29 cellular contexts compared by ENCODE assay signal in the genomic region with DNA sequence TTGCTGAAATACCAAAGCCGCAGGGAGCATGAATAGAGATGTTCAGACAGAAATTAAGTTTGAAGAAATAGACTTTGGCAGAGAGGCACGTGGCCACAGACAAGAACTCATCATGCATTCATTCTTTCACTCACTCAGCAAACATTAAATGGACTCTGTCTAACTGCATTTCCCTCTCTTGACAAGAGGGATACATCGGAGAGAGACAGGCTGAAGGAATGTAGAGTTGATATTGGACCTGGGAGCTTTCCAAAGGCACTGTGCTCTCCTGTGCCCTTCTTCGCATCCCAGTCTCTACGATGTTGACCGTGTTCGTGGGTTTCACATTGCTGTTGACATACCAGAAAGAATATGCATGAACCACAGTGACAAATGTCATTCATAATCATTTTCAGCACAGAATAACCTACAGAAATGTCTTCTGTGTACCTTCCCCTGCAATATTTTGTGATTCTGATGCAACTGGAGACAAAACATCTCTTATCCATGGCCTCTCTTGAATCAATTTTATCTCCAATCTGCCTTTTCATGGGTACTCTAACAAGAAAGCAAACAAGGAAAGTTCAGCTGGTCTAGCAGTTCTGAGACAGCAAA.
"Had no signal": no experiment of that assay in that cellular context is flagged by ENCODE, and none has a peak within 500 bp of the region (broad histone marks: within the 10 kb centered on the region; RNA-seq: fewer than 3 reads in every experiment).

No MANE protein-coding gene starts in this region.

- H3K36me3 Mint-ChIP-seq: activated naive CD4-positive, alpha-beta T cell treated with anti-CD3 and anti-CD28 coated beads, Interleukin-2, amount 50 U/mL, for 72 hours had no signal

- H3K9me3 Mint-ChIP-seq: activated naive CD4-positive, alpha-beta T cell treated with anti-CD3 and anti-CD28 coated beads, Interleukin-2, amount 50 U/mL, for 72 hours; activated naive CD8-positive, alpha-beta T cell treated with anti-CD3 and anti-CD28 coated beads, Interleukin-2, amount 50 U/mL, for 24 hours; activated T-cell treated with anti-CD3 and anti-CD28 coated beads, Interleukin-2, amount 50 U/mL, for 24 hours; activated T-helper 1 cell treated with anti-CD3 and anti-CD28 coated beads, Interleukin-12 subunit alpha, Interleukin-12 subunit beta, Interleukin-2, Interleukin-4 antibody, amounts not matched to agents 30 ng/mL and 10 ng/mL and 1 ng/mL, durations not matched to agents 14 hours and 24 hours and 36 hours; T-helper 1 cell treated with Interleukin-12 subunit alpha and Interleukin-12 subunit beta and Interleukin-4 antibody, amounts not matched to agents 30 μg/mL and 1 μg/mL, for 36 hours had no signal

- H3K36me3 ChIP-seq: ascending aorta, Peyer's patch, SJCRH30 had no signal

- H3K4me1 ChIP-seq: ascending aorta, Peyer's patch, SJCRH30 had no signal

- H3K27ac Mint-ChIP-seq: activated CD8-positive, alpha-beta T cell treated with anti-CD3 and anti-CD28 coated beads, Interleukin-2, amount 10 ng/mL, durations not matched to agents 7 days and 5 days; activated naive CD8-positive, alpha-beta T cell treated with anti-CD3 and anti-CD28 coated beads, Interleukin-2, amount 50 U/mL, for 24 hours; activated T-cell treated with anti-CD3 and anti-CD28 coated beads, Interleukin-2, amount 50 U/mL, for 24 hours; T-helper 1 cell treated with Interleukin-12 subunit alpha and Interleukin-12 subunit beta and Interleukin-4 antibody, amounts not matched to agents 30 μg/mL and 1 μg/mL, for 36 hours had no signal

- H3K9me3 ChIP-seq: ascending aorta, body of pancreas, Peyer's patch, SJCRH30 had no signal

- H3K4me3 Mint-ChIP-seq: activated CD8-positive, alpha-beta T cell treated with anti-CD3 and anti-CD28 coated beads, Interleukin-2, amount 10 ng/mL, durations not matched to agents 7 days and 5 days; activated naive CD8-positive, alpha-beta T cell treated with anti-CD3 and anti-CD28 coated beads, Interleukin-2, amount 50 U/mL, for 24 hours; activated T-cell treated with anti-CD3 and anti-CD28 coated beads, Interleukin-2, amount 50 U/mL, for 24 hours; activated T-helper 1 cell treated with anti-CD3 and anti-CD28 coated beads, Interleukin-12 subunit alpha, Interleukin-12 subunit beta, Interleukin-2, Interleukin-4 antibody, amounts not matched to agents 30 ng/mL and 10 ng/mL and 1 ng/mL, durations not matched to agents 14 hours and 24 hours and 36 hours; T-helper 1 cell treated with Interleukin-12 subunit alpha and Interleukin-12 subunit beta and Interleukin-4 antibody, amounts not matched to agents 30 μg/mL and 1 μg/mL, for 36 hours had no signal

- ATAC-seq: activated CD8-positive, alpha-beta T cell treated with anti-CD3 and anti-CD28 coated beads, Interleukin-2, amount 10 ng/mL, durations not matched to agents 7 days and 5 days; activated naive CD4-positive, alpha-beta T cell treated with anti-CD3 and anti-CD28 coated beads, Interleukin-2, amount 50 U/mL, for 72 hours; activated naive CD8-positive, alpha-beta T cell treated with anti-CD3 and anti-CD28 coated beads, Interleukin-2, amount 50 U/mL, for 24 hours; body of pancreas had no signal

- FAIRE-seq: bronchial epithelial cell had no signal

- H3K27me3 Mint-ChIP-seq: activated naive CD8-positive, alpha-beta T cell treated with anti-CD3 and anti-CD28 coated beads, Interleukin-2, amount 50 U/mL, for 24 hours; activated T-cell treated with anti-CD3 and anti-CD28 coated beads, Interleukin-2, amount 50 U/mL, for 24 hours had no signal

- H3K27ac ChIP-seq: ascending aorta, body of pancreas, RWPE1, SJCRH30 had no signal

- H3K4me3 ChIP-seq: ascending aorta, body of pancreas, Peyer's patch, SJCRH30 had no signal

- H3K27me3 ChIP-seq: ascending aorta, body of pancreas, Peyer's patch, SJCRH30 had no signal

- DNase-seq: activated CD4-positive, alpha-beta T cell treated with anti-CD3 and anti-CD28 coated beads for 48 hours; activated CD4-positive, alpha-beta T cell treated with anti-CD3 and anti-CD28 coated beads, Interleukin-2, amount 50 U/mL, for 4 hours; activated CD4-positive, CD25-positive, alpha-beta regulatory T cell treated with anti-CD3 and anti-CD28 coated beads, Interleukin-2, amount 50 U/mL, for 72 hours; activated CD8-positive, alpha-beta T cell treated with anti-CD3 and anti-CD28 coated beads, Interleukin-2, amount 10 ng/mL, durations not matched to agents 7 days and 5 days; activated effector memory CD4-positive, alpha-beta T cell treated with anti-CD3 and anti-CD28 coated beads, Interleukin-2, amount 50 U/mL, for 16 hours; activated naive CD4-positive, alpha-beta T cell treated with Interleukin-2 at 50 U/mL for 16 hours; activated naive CD8-positive, alpha-beta T cell treated with anti-CD3 and anti-CD28 coated beads, Interleukin-2, amount 50 U/mL, for 24 hours; activated T-cell treated with anti-CD3 and anti-CD28 coated beads, Interleukin-2, amount 50 U/mL, for 24 hours; amniotic stem cell; body of pancreas; central memory CD4-positive, alpha-beta T cell; MM.1S; NCI-H1105; NCI-H1436 treated with DMSO at 0.1 percent for 48 hours; NCI-H187; NCI-H2081; NCI-H510A treated with DMSO at 0.1 percent for 48 hours; NCI-H69; NK-92 treated with Interleukin-12 subunit alpha and Interleukin-12 subunit beta, amount 100 ng/mL, for 24 hours; OCI-M1; Peyer's patch; Right ventricle myocardium superior; SJCRH30 had no signal

- H3K4me1 Mint-ChIP-seq: activated naive CD8-positive, alpha-beta T cell treated with anti-CD3 and anti-CD28 coated beads, Interleukin-2, amount 50 U/mL, for 24 hours had no signal
